10 cellular contexts compared by ENCODE assay signal in the genomic region with DNA sequence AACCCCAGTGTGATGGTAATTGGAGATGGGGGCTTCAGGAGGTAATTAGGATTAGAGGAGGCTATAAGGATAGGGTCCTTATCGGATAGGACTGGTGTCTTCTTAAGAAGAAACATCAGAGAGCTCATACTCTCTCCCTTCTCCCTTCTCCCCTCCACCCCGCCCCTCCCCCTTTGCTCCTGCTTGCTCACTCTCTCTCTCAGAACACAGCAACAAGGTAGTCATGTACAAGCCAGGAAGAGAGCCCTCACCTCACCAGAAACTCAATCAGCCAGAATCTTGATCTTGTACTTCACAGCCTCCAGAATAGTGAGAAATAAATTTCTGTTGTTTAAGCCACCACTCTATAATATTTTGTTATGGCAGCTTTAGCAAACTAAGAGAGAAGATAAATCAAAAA. TPM values are rescaled to one million over a fixed set of nuclear protein-coding genes. Genes with fewer than 3 reads are reported as not detected.
DNase-seq lines count a peak whose midpoint lies in the region; ATAC-seq, FAIRE-seq and TF ChIP-seq lines count a peak whose summit lies in the region.
"Had no signal": no experiment of that assay in that cellular context is flagged by ENCODE, and none has a peak within 500 bp of the region (broad histone marks: within the 10 kb centered on the region; RNA-seq: fewer than 3 reads in every experiment).

No MANE protein-coding gene starts in this region.

- no peak overlapping the region for H3K4me3 Mint-ChIP-seq in activated CD8-positive, alpha-beta memory T cell treated with anti-CD3 and anti-CD28 coated beads, Interleukin-2, amount 10 ng/mL, durations not matched to agents 7 days and 5 days
- H3K4me3 Mint-ChIP-seq: B cell had no signal

- H3K27ac ChIP-seq in endothelial cell of umbilical vein (ENCODE audit: insufficient read depth, low read depth, low read length) (no peak overlapping the region), testis (no peak overlapping the region)
- H3K27ac ChIP-seq: sigmoid colon had no signal

- no peak for ATAC-seq in activated CD8-positive, alpha-beta memory T cell treated with anti-CD3 and anti-CD28 coated beads, Interleukin-2, amount 10 ng/mL, durations not matched to agents 7 days and 5 days
- ATAC-seq in HG03196 (IDR thresholded peaks at IDR 0.05; ENCODE audit: unreplicated experiment) = no peak

- H3K4me1 ChIP-seq in endothelial cell of umbilical vein (ENCODE audit: control insufficient read depth, extremely low read depth, insufficient read depth, low read length) = peaks cover 19% of the 10 kb centered on the region
- H3K4me1 ChIP-seq in testis = no peaks in the 10 kb centered on the region

- FAIRE-seq in endothelial cell of umbilical vein (lab: Jason Lieb, UNC) = no peak

- POLR2A ChIA-PET in endothelial cell of umbilical vein (lab: Charles Lee) = no interaction called here

- H3K79me2 ChIP-seq in endothelial cell of umbilical vein (ENCODE audit: control insufficient read depth, insufficient read depth, low read length) = peaks cover 19% of the 10 kb centered on the region

- H3K4me3 ChIP-seq in endothelial cell of umbilical vein (replicated peaks in 1 of 3; ENCODE audit: insufficient read depth in 1 of 3, low read depth in 1 of 3, low read length in 3 of 3) (no peak overlapping the region), testis (no peak overlapping the region)
- H3K4me3 ChIP-seq: sigmoid colon had no signal

- peak overlapping the region; percentile 21 for H3K4me2 ChIP-seq in endothelial cell of umbilical vein (ENCODE audit: insufficient read depth, low read length)

- no peaks in the 10 kb centered on the region for H4K20me1 ChIP-seq in endothelial cell of umbilical vein (replicated peaks; ENCODE audit: control insufficient read depth, extremely low read depth, insufficient read depth, low read length)

- no peaks in the 10 kb centered on the region for H3K9me1 ChIP-seq in endothelial cell of umbilical vein (replicated peaks; ENCODE audit: control insufficient read depth, extremely low read depth, insufficient read depth, low read length)

- H3K9ac ChIP-seq in endothelial cell of umbilical vein (replicated peaks; ENCODE audit: extremely low read depth, insufficient read depth, low read length) = no peak overlapping the region

- H2AFZ ChIP-seq in endothelial cell of umbilical vein (ENCODE audit: low read depth, low read length) = no peak overlapping the region

- H3K27me3 ChIP-seq in endothelial cell of umbilical vein (ENCODE audit: control insufficient read depth in 2 of 2, insufficient read depth in 2 of 2, low read length in 2 of 2) = no peaks in the 10 kb centered on the region
- no peaks in the 10 kb centered on the region for H3K27me3 ChIP-seq in testis
- H3K27me3 ChIP-seq: sigmoid colon had no signal

- intact Hi-C loops in endothelial cell of umbilical vein (cut with micrococcal nuclease) (no loop called here), testis (cut with DNase I; ENCODE audit: low total_unique reads) (no loop called here), posterior cingulate gyrus (cut with DNase I) (no loop called here)

- 94 to 96% methylated on average over 2 of the region's 2 CpGs for WGBS in testis, 2 donors

- no peak for TF ChIP-seq POLR2A in endothelial cell of umbilical vein (IDR thresholded peaks at IDR 0.05; ENCODE audit: low read depth, low read length)
- no peak for TF ChIP-seq POLR2A in testis (IDR thresholded peaks at IDR 0.05)

- peaks cover 71% of the 10 kb centered on the region for H3K36me3 Mint-ChIP-seq in activated CD8-positive, alpha-beta memory T cell treated with anti-CD3 and anti-CD28 coated beads, Interleukin-2, amount 10 ng/mL, durations not matched to agents 7 days and 5 days

- H3K4me1 Mint-ChIP-seq in activated CD8-positive, alpha-beta memory T cell treated with anti-CD3 and anti-CD28 coated beads, Interleukin-2, amount 10 ng/mL, durations not matched to agents 7 days and 5 days = peaks cover 55% of the 10 kb centered on the region

- TF ChIP-seq CTCF in endothelial cell of umbilical vein (IDR thresholded peaks at IDR 0.05; ENCODE audit: extremely low read depth in 1 of 2, insufficient read depth in 1 of 2, low read depth in 1 of 2, low read length in 2 of 2) = no peak
- no peak for TF ChIP-seq CTCF in testis (IDR thresholded peaks at IDR 0.05)

- DNase-seq in activated CD8-positive, alpha-beta memory T cell treated with anti-CD3 and anti-CD28 coated beads, Interleukin-2, amount 10 ng/mL, durations not matched to agents 7 days and 5 days = no peak
- no peak for DNase-seq in activated CD8-positive, alpha-beta memory T cell treated with anti-CD3 and anti-CD28 coated beads for 24 hours
- peak; percentile 74 for DNase-seq in NCI-H69 (lab: John Stamatoyannopoulos, UW)
- no peak for DNase-seq in endothelial cell of umbilical vein (ENCODE audit: low read depth, low spot score)
- DNase-seq in stimulated activated CD4-positive, alpha-beta T cell treated with anti-CD3 and anti-CD28 coated beads, Interleukin-4, amount 100 ng/mL, for 1 hour = peak; percentile 49
- no peak for DNase-seq in testis
- no peak for DNase-seq in posterior cingulate gyrus
- DNase-seq: sigmoid colon had no signal

- peak overlapping the region; percentile 9 for H3K27ac Mint-ChIP-seq in activated CD8-positive, alpha-beta memory T cell treated with anti-CD3 and anti-CD28 coated beads, Interleukin-2, amount 10 ng/mL, durations not matched to agents 7 days and 5 days
- H3K27ac Mint-ChIP-seq: B cell had no signal

- no peaks in the 10 kb centered on the region for H3K9me3 Mint-ChIP-seq in activated CD8-positive, alpha-beta memory T cell treated with anti-CD3 and anti-CD28 coated beads, Interleukin-2, amount 10 ng/mL, durations not matched to agents 7 days and 5 days (ENCODE audit: low read depth)

- H3K9me3 ChIP-seq in endothelial cell of umbilical vein (replicated peaks; ENCODE audit: control insufficient read depth, insufficient read depth, low read length) (no peaks in the 10 kb centered on the region), testis (no peaks in the 10 kb centered on the region)
- H3K9me3 ChIP-seq: sigmoid colon had no signal

- H3K36me3 ChIP-seq in endothelial cell of umbilical vein (ENCODE audit: control insufficient read depth in 2 of 2, extremely low read depth in 1 of 2, insufficient read depth in 2 of 2, low read length in 2 of 2) (peaks cover 3 to 7% of the 10 kb centered on the region in 2 experiments), testis (ENCODE audit: low read depth, missing control alignments) (no peaks in the 10 kb centered on the region)

- H3K27me3 Mint-ChIP-seq in activated CD8-positive, alpha-beta memory T cell treated with anti-CD3 and anti-CD28 coated beads, Interleukin-2, amount 10 ng/mL, durations not matched to agents 7 days and 5 days = no peaks in the 10 kb centered on the region
- H3K27me3 Mint-ChIP-seq: B cell had no signal

- dilution Hi-C loops in endothelial cell of umbilical vein (cut with MboI; ENCODE audit: extremely low pct_ligation_motif_present, low sequenced_read_pairs) = no loop called here

- no TSS peak for BruUV-seq in endothelial cell of umbilical vein (replicated peaks; lab: Mats Ljungman, UMichigan)

- CTCF ChIA-PET in activated CD8-positive, alpha-beta memory T cell treated with anti-CD3 and anti-CD28 coated beads, Interleukin-2, amount 10 ng/mL, durations not matched to agents 7 days and 5 days (lab: Charles Lee) = no interaction called here
- CTCF ChIA-PET in endothelial cell of umbilical vein (lab: Charles Lee) = interaction anchor here (1.9 kb wide), 1 partner anchor 446 kb away, joined by 8 read pairs; no protein-coding TSS in a partner anchor

TF ChIP-seq in endothelial cell of umbilical vein, 7 proteins besides CTCF, POLR2A, EP300 and RAD21:
- TF ChIP-seq, protein P1, sequence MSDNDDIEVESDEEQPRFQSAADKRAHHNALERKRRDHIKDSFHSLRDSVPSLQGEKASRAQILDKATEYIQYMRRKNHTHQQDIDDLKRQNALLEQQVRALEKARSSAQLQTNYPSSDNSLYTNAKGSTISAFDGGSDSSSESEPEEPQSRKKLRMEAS (IDR thresholded peaks at IDR 0.05; ENCODE audit: insufficient read depth, insufficient read length) = no peak
- no peak for TF ChIP-seq EZH2 (IDR thresholded peaks at IDR 0.05; ENCODE audit: borderline replicate concordance, low read depth, low read length, severe bottlenecking)
- TF ChIP-seq GATA2 (IDR thresholded peaks at IDR 0.05; ENCODE audit: insufficient read depth, insufficient read length, low read depth, low read length) = no peak
- no peak for TF ChIP-seq JUN (IDR thresholded peaks at IDR 0.05; ENCODE audit: borderline replicate concordance, insufficient read depth, insufficient read length, low read depth)
- TF ChIP-seq FOS (IDR thresholded peaks at IDR 0.05; ENCODE audit: borderline replicate concordance, insufficient read depth, low read length) = no peak
- no peak for TF ChIP-seq POLR2AphosphoS5 (IDR thresholded peaks at IDR 0.05; ENCODE audit: insufficient read depth, low read depth, low read length)

RNA-seq across cellular contexts. Expression of a gene that starts 4.5 kb away (rescaled TPM):
- total RNA-seq in activated CD8-positive, alpha-beta memory T cell treated with anti-CD3 and anti-CD28 coated beads, Interleukin-2, amount 10 ng/mL, durations not matched to agents 7 days and 5 days = 100 to 1,000 TPM in 1 of 2 experiments, 10 to 100 TPM in 1; 51.7 to 123 TPM
- 22.0 and 32.9 TPM in 2 replicates for total RNA-seq in endothelial cell of umbilical vein
- 11.6 and 15.8 TPM in 2 replicates for polyA plus RNA-seq in endothelial cell of umbilical vein
- 10.5 and 11.3 TPM in 2 replicates for polyA plus RNA-seq in endothelial cell of umbilical vein (2011; cell fraction: cytosol; rRNA removed)
- 101 and 117 TPM in 2 replicates for polyA plus RNA-seq in endothelial cell of umbilical vein (2011; cell fraction: nucleus; rRNA removed)
- 17.4 and 23.3 TPM in 2 replicates for polyA plus RNA-seq in endothelial cell of umbilical vein (2012)
- polyA minus RNA-seq in endothelial cell of umbilical vein = 31.4 and 45.4 TPM in 2 replicates
- 7.4 TPM for polyA minus RNA-seq in endothelial cell of umbilical vein (2011; cell fraction: cytosol; rRNA and poly(A)+ RNA removed)
- polyA minus RNA-seq in endothelial cell of umbilical vein (2011; cell fraction: nucleus; rRNA and poly(A)+ RNA removed) = 110 and 125 TPM in 2 replicates
- total RNA-seq in testis = 10 to 100 TPM; 16.8 to 26.5 TPM
- 7.7 TPM for polyA plus RNA-seq in testis (ENCODE audit: insufficient read depth, low read depth, low replicate concordance)

RNA-seq across cellular contexts. Expression of a gene that starts 21.1 kb away (rescaled TPM):
- 1 to 10 TPM; 1.5 to 3.7 TPM for total RNA-seq in activated CD8-positive, alpha-beta memory T cell treated with anti-CD3 and anti-CD28 coated beads, Interleukin-2, amount 10 ng/mL, durations not matched to agents 7 days and 5 days
- total RNA-seq in endothelial cell of umbilical vein (47.9 and 48.2 TPM in 2 replicates), testis (100 to 1,000 TPM; 138 to 146 TPM)
- polyA plus RNA-seq in endothelial cell of umbilical vein (10.4 and 13.4 TPM in 2 replicates), testis (ENCODE audit: insufficient read depth, low read depth, low replicate concordance) (156 TPM)
- polyA plus RNA-seq in endothelial cell of umbilical vein (2011; cell fraction: cytosol; rRNA removed) = 19.2 and 21.1 TPM in 2 replicates
- polyA plus RNA-seq in endothelial cell of umbilical vein (2011; cell fraction: nucleus; rRNA removed) = 31.7 and 31.8 TPM in 2 replicates
- polyA plus RNA-seq in endothelial cell of umbilical vein (2012) = 20.3 and 44.2 TPM in 2 replicates
- 30.0 and 36.3 TPM in 2 replicates for polyA minus RNA-seq in endothelial cell of umbilical vein
- 47.9 TPM for polyA minus RNA-seq in endothelial cell of umbilical vein (2011; cell fraction: cytosol; rRNA and poly(A)+ RNA removed)
- 28.4 and 38.6 TPM in 2 replicates for polyA minus RNA-seq in endothelial cell of umbilical vein (2011; cell fraction: nucleus; rRNA and poly(A)+ RNA removed)

Comparison
In these comparisons a context has a peak if more than half of its experiments do, and no peak if none do; other contexts are left out.
1. DNase-seq: peak in NCI-H69 (single experiment) and stimulated activated CD4-positive, alpha-beta T cell treated with anti-CD3 and anti-CD28 coated beads, Interleukin-4, amount 100 ng/mL, for 1 hour (single experiment); none in activated CD8-positive, alpha-beta memory T cell treated with anti-CD3 and anti-CD28 coated beads, Interleukin-2, amount 10 ng/mL, durations not matched to agents 7 days and 5 days (single experiment), activated CD8-positive, alpha-beta memory T cell treated with anti-CD3 and anti-CD28 coated beads for 24 hours (single experiment), endothelial cell of umbilical vein (single experiment), testis (single experiment) and posterior cingulate gyrus (0 of 10).
2. RNA of a gene that starts 21.1 kb away (total RNA-seq): 138 to 146 TPM in testis and 47.9 to 48.2 TPM in endothelial cell of umbilical vein; 1.5 to 3.7 TPM in activated CD8-positive, alpha-beta memory T cell treated with anti-CD3 and anti-CD28 coated beads, Interleukin-2, amount 10 ng/mL, durations not matched to agents 7 days and 5 days; every median in the first group is over 10 times any median in the second.